ENCODE assay signal across 37 cellular contexts in genomic region chr15:27660676-27661075, GRCh38.
"Had no signal": no experiment of that assay in that cellular context is flagged by ENCODE, and none has a peak within 500 bp of the region (broad histone marks: within the 10 kb centered on the region; RNA-seq: fewer than 3 reads in every experiment).

No MANE protein-coding gene starts in this region.

- H3K27ac ChIP-seq: Peyer's patch, SJSA1 had no signal

- DNase-seq: activated CD4-positive, alpha-beta memory T cell treated with anti-CD3 and anti-CD28 coated beads for 36 hours; activated CD4-positive, alpha-beta T cell treated with anti-CD3 and anti-CD28 coated beads for 4 hours; activated CD4-positive, alpha-beta T cell treated with anti-CD3 and anti-CD28 coated beads, Interleukin-2, amount 50 U/mL, for 1 hour; activated CD8-positive, alpha-beta memory T cell treated with anti-CD3 and anti-CD28 coated beads, Interleukin-2, amount 50 U/mL, for 4 hours; activated effector memory CD4-positive, alpha-beta T cell treated with anti-CD3 and anti-CD28 coated beads, Interleukin-2, amount 50 U/mL, for 16 hours; activated naive CD4-positive, alpha-beta T cell; activated naive CD4-positive, alpha-beta T cell treated with anti-CD3 and anti-CD28 coated beads, Interleukin-2, amount 50 U/mL, for 16 hours; activated naive CD8-positive, alpha-beta T cell treated with anti-CD3 and anti-CD28 coated beads for 36 hours; activated T-cell treated with anti-CD3 and anti-CD28 coated beads, Interleukin-2, amount 50 U/mL, for 48 hours; amniotic stem cell; aorta; central memory CD4-positive, alpha-beta T cell; Karpas-422; KBM-7; MG63; NCI-H1048; NCI-H1105 treated with DMSO at 0.1 percent for 48 hours; NCI-H1436; NCI-H1694; NCI-H1930; NCI-H2081 treated with DMSO at 0.1 percent for 48 hours; NCI-H510A; NCI-H526; NCI-H748 treated with DMSO at 0.1 percent for 48 hours; NK-92 treated with Interleukin-12 subunit alpha and Interleukin-12 subunit beta, amount 100 ng/mL, for 24 hours; PC-3; Peyer's patch; RPMI8226; SHP77 treated with DMSO at 0.1 percent for 48 hours; SK-N-SH had no signal

- H3K4me2 ChIP-seq: SK-N-SH had no signal

- H3K9ac ChIP-seq: SK-N-SH had no signal

- H3K36me3 ChIP-seq: MG63, Peyer's patch, SJSA1 had no signal

- H3K36me3 Mint-ChIP-seq: activated CD4-positive, alpha-beta memory T cell treated with anti-CD3 and anti-CD28 coated beads for 36 hours; activated naive CD8-positive, alpha-beta T cell treated with anti-CD3 and anti-CD28 coated beads for 36 hours had no signal

- H3K27me3 Mint-ChIP-seq: activated CD4-positive, alpha-beta memory T cell treated with anti-CD3 and anti-CD28 coated beads for 36 hours; activated naive CD8-positive, alpha-beta T cell treated with anti-CD3 and anti-CD28 coated beads for 36 hours; brain had no signal

- H3K9me3 Mint-ChIP-seq: activated naive CD8-positive, alpha-beta T cell treated with anti-CD3 and anti-CD28 coated beads for 36 hours had no signal

- H3K4me1 ChIP-seq: Peyer's patch, SJSA1 had no signal

- FAIRE-seq: TTC549 had no signal

- H3K4me3 ChIP-seq: MG63, Peyer's patch, SJSA1 had no signal

- H3K27ac Mint-ChIP-seq: activated CD4-positive, alpha-beta memory T cell treated with anti-CD3 and anti-CD28 coated beads for 36 hours; activated naive CD8-positive, alpha-beta T cell treated with anti-CD3 and anti-CD28 coated beads for 36 hours; brain; T-helper 1 cell treated with Interleukin-12 subunit alpha and Interleukin-12 subunit beta and Interleukin-4 antibody, amounts not matched to agents 30 μg/mL and 1 μg/mL, for 36 hours; T-helper 2 cell treated with Interferon-gamma antibody and Interleukin-4, amounts not matched to agents 5 μg/mL and 100 μg/mL, for 36 hours; WTC11 had no signal

- H3K9me3 ChIP-seq: MG63, Peyer's patch, SJSA1, SK-N-SH had no signal

- H3K27me3 ChIP-seq: MG63, Peyer's patch, SJSA1 had no signal

- ATAC-seq: activated CD4-positive, CD25-positive, alpha-beta regulatory T cell treated with anti-CD3 and anti-CD28 coated beads, Interleukin-2, amount 50 U/mL, for 24 hours; PC-3; WTC11 had no signal

- H3K4me1 Mint-ChIP-seq: activated naive CD8-positive, alpha-beta T cell treated with anti-CD3 and anti-CD28 coated beads for 36 hours had no signal

- H3K4me3 Mint-ChIP-seq: activated CD4-positive, alpha-beta memory T cell treated with anti-CD3 and anti-CD28 coated beads for 36 hours; activated naive CD8-positive, alpha-beta T cell treated with anti-CD3 and anti-CD28 coated beads for 36 hours; brain; T-helper 1 cell treated with Interleukin-12 subunit alpha and Interleukin-12 subunit beta and Interleukin-4 antibody, amounts not matched to agents 30 μg/mL and 1 μg/mL, for 36 hours; T-helper 2 cell treated with Interferon-gamma antibody and Interleukin-4, amounts not matched to agents 5 μg/mL and 100 μg/mL, for 36 hours; WTC11 had no signal
